In the genomic region with DNA sequence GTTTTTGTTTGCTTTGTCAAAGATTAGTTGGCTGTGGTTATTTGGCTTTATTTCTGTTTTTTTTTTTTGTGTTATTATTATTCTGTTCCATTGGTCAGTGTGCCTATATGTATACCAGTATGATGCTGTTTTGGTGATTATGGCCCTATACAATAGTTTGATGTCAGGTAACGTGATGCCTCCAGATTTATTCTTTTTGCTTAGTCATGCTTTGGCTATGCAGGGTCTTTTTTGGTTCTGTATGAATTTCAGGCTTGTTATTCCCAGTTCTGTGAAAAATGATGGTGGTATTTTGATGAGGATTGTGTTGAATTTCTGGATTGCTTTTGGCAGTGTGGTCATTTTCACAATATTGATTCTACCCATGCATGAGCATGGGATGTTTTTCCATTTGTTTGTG, we compare ENCODE assay signal across 24 cellular contexts.
A peak's percentile ranks its signal among the peaks of the same experiment; 100 is the strongest.
DNase-seq lines count a peak whose midpoint lies in the region; ATAC-seq, FAIRE-seq and TF ChIP-seq lines count a peak whose summit lies in the region.
"Had no signal": no experiment of that assay in that cellular context is flagged by ENCODE, and none has a peak within 500 bp of the region (broad histone marks: within the 10 kb centered on the region; RNA-seq: fewer than 3 reads in every experiment).

No MANE protein-coding gene starts in this region.

- H3K23me2 ChIP-seq in H1 (ENCODE audit: low read depth, low read length) = no peaks in the 10 kb centered on the region

- no peaks in the 10 kb centered on the region for H3K4me1 Mint-ChIP-seq in naive thymus-derived CD4-positive, alpha-beta T cell
- H3K4me1 Mint-ChIP-seq in Calu3 (ENCODE audit: low read depth, unreplicated experiment) = no peaks in the 10 kb centered on the region
- H3K4me1 Mint-ChIP-seq: B cell had no signal

- POLR2A ChIA-PET in A549 (lab: Yijun Ruan, JAX) (interaction anchor here (1.2 kb wide), 1 partner anchor 18 kb away, joined by 4 read pairs; no protein-coding TSS in a partner anchor), IMR-90 (lab: Charles Lee; ENCODE audit: unreplicated experiment) (no interaction called here), H1 (lab: Charles Lee; ENCODE audit: partially characterized antibody) (no interaction called here)
- POLR2A ChIA-PET in naive thymus-derived CD4-positive, alpha-beta T cell (lab: Charles Lee) = no interaction called here

- no peaks in the 10 kb centered on the region for H3K27me3 Mint-ChIP-seq in naive thymus-derived CD4-positive, alpha-beta T cell
- no peaks in the 10 kb centered on the region for H3K27me3 Mint-ChIP-seq in Calu3 (ENCODE audit: unreplicated experiment)
- H3K27me3 Mint-ChIP-seq: CD4-positive, alpha-beta T cell had no signal

- no peaks in the 10 kb centered on the region for H3K36me3 ChIP-seq in IMR-90 (ENCODE audit: control insufficient read depth, insufficient read depth, low read length)
- H3K36me3 ChIP-seq in H1 (ENCODE audit: control insufficient read depth in 2 of 4, insufficient read depth in 4 of 4, low read length in 3 of 4) = no peaks in the 10 kb centered on the region
- no peaks in the 10 kb centered on the region for H3K36me3 ChIP-seq in naive thymus-derived CD4-positive, alpha-beta T cell (ENCODE audit: control insufficient read depth in 2 of 3, insufficient read depth in 3 of 3, low read length in 3 of 3)
- H3K36me3 ChIP-seq: BLaER1 treated with 17β-estradiol and CSF1 and Interleukin-3, amounts not matched to agents 10 nM and 100 nM had no signal

- no peak overlapping the region for H4K8ac ChIP-seq in IMR-90 (ENCODE audit: low read depth in 2 of 2, low read length in 2 of 2)
- no peak overlapping the region for H4K8ac ChIP-seq in H1 (ENCODE audit: extremely low read depth, insufficient read depth, low read length)

- no peak overlapping the region for H4K5ac ChIP-seq in IMR-90 (ENCODE audit: low read depth, low read length)
- H4K5ac ChIP-seq in H1 (ENCODE audit: insufficient read length, low read depth, low read length) = no peak overlapping the region

- dilution Hi-C loops in IMR-90 (cut with HindIII; ENCODE audit: low sequenced_read_pairs, unreplicated experiment) = no loop called here

- H3K18ac ChIP-seq in IMR-90 (ENCODE audit: low read depth, low read length) = no peak overlapping the region
- H3K18ac ChIP-seq in H1 (ENCODE audit: extremely low read depth, low read length) = no peak overlapping the region

- no TSS peak for BruUV-seq in IMR-90 (replicated peaks; lab: Mats Ljungman, UMichigan)
- BruUV-seq in Calu3 (replicated peaks; lab: Mats Ljungman, UMichigan) = no TSS peak

- no peak overlapping the region for H3K56ac ChIP-seq in IMR-90 (ENCODE audit: extremely low read depth, insufficient read depth, low read length)
- no peak overlapping the region for H3K56ac ChIP-seq in H1 (replicated peaks; ENCODE audit: insufficient read length, low read depth, low read length)

- H2BK15ac ChIP-seq in IMR-90 (ENCODE audit: low read depth, low read length) (no peak overlapping the region), H1 (ENCODE audit: low read length) (no peak overlapping the region)

- in situ Hi-C loops in IMR-90 (cut with MboI; ENCODE audit: low sequenced_read_pairs) = no loop called here

- H2AK5ac ChIP-seq in IMR-90 (ENCODE audit: low read depth, low read length) (no peak overlapping the region), H1 (ENCODE audit: low read depth, low read length) (no peak overlapping the region)

- TF ChIP-seq POLR2A in A549 (IDR thresholded peaks at IDR 0.05; ENCODE audit: low read length) (no peak), IMR-90 (IDR thresholded peaks at IDR 0.05; ENCODE audit: low read depth, low read length) (no peak), H1 (IDR thresholded peaks at IDR 0.05; ENCODE audit: control extremely low read depth in 1 of 2, low read depth in 2 of 2, low read length in 2 of 2) (no peak)

- TF ChIP-seq RAD21 in A549 (conservative IDR thresholded peaks at IDR 0.05 in 1 of 2, IDR thresholded peaks at IDR 0.05 in 1 of 2) (no peak), IMR-90 (IDR thresholded peaks at IDR 0.05; ENCODE audit: low read length) (no peak), H1 (IDR thresholded peaks at IDR 0.05 in 1 of 2, conservative IDR thresholded peaks at IDR 0.05 in 1 of 2; ENCODE audit: low read depth in 2 of 2, low read length in 2 of 2) (no peak)

- FAIRE-seq in A549 (lab: Jason Lieb, UNC) = no peak
- peak; percentile 65 for FAIRE-seq in H1 (lab: Jason Lieb, UNC)
- FAIRE-seq: A204.1, GM12878, GM12892, GM18507 had no signal

- no peak for DNase-seq in A549 (ENCODE audit: low read depth in 1 of 2, low spot score in 1 of 2)
- no peak for DNase-seq in IMR-90
- DNase-seq in H1 (ENCODE audit: low read depth in 1 of 2, low spot score in 2 of 2) = no peak
- DNase-seq in naive thymus-derived CD4-positive, alpha-beta T cell = no peak
- DNase-seq in Calu3 = no peak
- DNase-seq: 8988T; AML-193; Caco-2; CD4-positive, alpha-beta T cell; CD8-positive, alpha-beta T cell; DMS 273 treated with DMSO at 0.1 percent for 48 hours; DMS153; DMS53; DMS79; DND-41; EL; GDM1 had no signal

- intact Hi-C loops in IMR-90 (cut with micrococcal nuclease) = no loop called here
- intact Hi-C loops in naive thymus-derived CD4-positive, alpha-beta T cell (cut with micrococcal nuclease) = no loop called here
- intact Hi-C loops in Calu3 (cut with micrococcal nuclease; ENCODE audit: unreplicated experiment) = no loop called here

- no peaks in the 10 kb centered on the region for H3K79me1 ChIP-seq in IMR-90 (ENCODE audit: low read depth in 1 of 2, low read length in 2 of 2)
- no peaks in the 10 kb centered on the region for H3K79me1 ChIP-seq in H1 (ENCODE audit: low read depth, low read length)

- H2AFZ ChIP-seq in IMR-90 (replicated peaks; ENCODE audit: low read length, poor library complexity) (no peak overlapping the region), H1 (ENCODE audit: low read length) (no peak overlapping the region)

- H4K91ac ChIP-seq in IMR-90 (ENCODE audit: insufficient read depth, low read depth, low read length) (no peak overlapping the region), H1 (replicated peaks; ENCODE audit: insufficient read length, low read length) (no peak overlapping the region)

- WGBS in A549 (ENCODE audit: missing lambda C conversion rate) = 46% methylated on average over 1 of the region's 1 CpG
- no CpG with 5 or more reads among the region's 1 CpG for WGBS in IMR-90 (ENCODE audit: extremely low coverage in 2 of 2, insufficient read length in 1 of 2), 2 experiments
- WGBS in H1 (ENCODE audit: extremely low coverage in 1 of 2, insufficient coverage in 1 of 2, insufficient read length in 1 of 2, insufficient replicate concordance in 2 of 2, low coverage in 1 of 2, low lambda C conversion rate in 2 of 2, missing lambda C conversion rate in 1 of 2), 2 experiments = 90% methylated on average over 1 of the region's 1 CpG; no CpG with 5 or more reads in 1 of the 2 experiments

- no peaks in the 10 kb centered on the region for H3K27me3 ChIP-seq in IMR-90 (ENCODE audit: control insufficient read depth, insufficient read depth, low read length)
- no peaks in the 10 kb centered on the region for H3K27me3 ChIP-seq in H1 (replicated peaks in 1 of 4; ENCODE audit: control insufficient read depth in 3 of 4, extremely low read depth in 1 of 4, insufficient read depth in 3 of 4, low read length in 3 of 4)
- H3K27me3 ChIP-seq in naive thymus-derived CD4-positive, alpha-beta T cell (ENCODE audit: control insufficient read depth in 2 of 2, insufficient read depth in 2 of 2, low read length in 2 of 2) = no peaks in the 10 kb centered on the region
- H3K27me3 ChIP-seq: BLaER1 treated with 17β-estradiol and CSF1 and Interleukin-3, amounts not matched to agents 10 nM and 100 nM had no signal

- H2BK5ac ChIP-seq in IMR-90 (ENCODE audit: low read depth, low read length, poor library complexity, severe bottlenecking) (no peak overlapping the region), H1 (ENCODE audit: low read depth, low read length) (no peak overlapping the region)

- CTCF ChIA-PET in A549 (lab: Yijun Ruan, JAX) = interaction anchor here (0.6 kb wide), 1 partner anchor 241 kb away, joined by 3 read pairs; no protein-coding TSS in a partner anchor
- CTCF ChIA-PET in IMR-90 (lab: Yijun Ruan, JAX) = no interaction called here
- CTCF ChIA-PET in H1 (lab: Charles Lee; ENCODE audit: partially characterized antibody) = no interaction called here
- CTCF ChIA-PET in naive thymus-derived CD4-positive, alpha-beta T cell (lab: Charles Lee) = no interaction called here
- CTCF ChIA-PET in Calu3 (lab: Charles Lee) = no interaction called here

- H4K20me1 ChIP-seq in IMR-90 (ENCODE audit: insufficient read depth, low read length) = no peaks in the 10 kb centered on the region
- no peaks in the 10 kb centered on the region for H4K20me1 ChIP-seq in H1 (replicated peaks in 1 of 2; ENCODE audit: control insufficient read depth in 1 of 2, insufficient read depth in 2 of 2, low read length in 2 of 2)
- H4K20me1 ChIP-seq: BLaER1 treated with 17β-estradiol and CSF1 and Interleukin-3, amounts not matched to agents 10 nM and 100 nM had no signal

- no peak for ATAC-seq in A549
- no peak for ATAC-seq in IMR-90 (ENCODE audit: low read depth)
- ATAC-seq in naive thymus-derived CD4-positive, alpha-beta T cell = no peak
- ATAC-seq: CD8-positive, alpha-beta T cell; GM12878 had no signal

- no peaks in the 10 kb centered on the region for H3K36me3 Mint-ChIP-seq in naive thymus-derived CD4-positive, alpha-beta T cell
- no peaks in the 10 kb centered on the region for H3K36me3 Mint-ChIP-seq in Calu3 (ENCODE audit: insufficient read depth, unreplicated experiment)
- H3K36me3 Mint-ChIP-seq: CD8-positive, alpha-beta T cell had no signal

- no peaks in the 10 kb centered on the region for H3K79me2 ChIP-seq in H1 (ENCODE audit: control insufficient read depth in 1 of 2, insufficient read depth in 2 of 2, low read length in 2 of 2)

- H3K9me3 ChIP-seq in A549 (peaks cover 11% of the 10 kb centered on the region; the same call in 2 of the 3 replicates), IMR-90 (ENCODE audit: control insufficient read depth, insufficient read depth, low read length) (no peaks in the 10 kb centered on the region), H1 (ENCODE audit: insufficient read depth in 2 of 2, low read depth in 1 of 2, low read length in 1 of 2) (no peaks in the 10 kb centered on the region)
- H3K9me3 ChIP-seq in naive thymus-derived CD4-positive, alpha-beta T cell (ENCODE audit: control insufficient read depth in 2 of 3, low read length in 3 of 3) = peaks cover 0 to 9% (median 0%) of the 10 kb centered on the region in 3 experiments
- H3K9me3 ChIP-seq: Caco-2 had no signal

- H3K9me1 ChIP-seq in IMR-90 (ENCODE audit: insufficient read depth, low read length) = no peaks in the 10 kb centered on the region

- H3K23ac ChIP-seq in IMR-90 (ENCODE audit: low read depth, low read length) = no peak overlapping the region
- no peak overlapping the region for H3K23ac ChIP-seq in H1 (ENCODE audit: insufficient read length)

- H3K9me3 Mint-ChIP-seq in naive thymus-derived CD4-positive, alpha-beta T cell = peaks cover 3 to 41% (median 17%) of the 10 kb centered on the region in 11 donors
- H3K9me3 Mint-ChIP-seq in Calu3 (ENCODE audit: low read depth, unreplicated experiment) = peaks cover 25% of the 10 kb centered on the region

- H3K4me3 ChIP-seq in A549 = no peak overlapping the region
- no peak overlapping the region for H3K4me3 ChIP-seq in IMR-90 (ENCODE audit: insufficient read depth, low read depth, low read length)
- no peak overlapping the region for H3K4me3 ChIP-seq in H1 (ENCODE audit: extremely low read depth in 1 of 4, insufficient read depth in 2 of 4, low read depth in 3 of 4, low read length in 4 of 4)
- H3K4me3 ChIP-seq in naive thymus-derived CD4-positive, alpha-beta T cell (ENCODE audit: low read length) = no peak overlapping the region
- H3K4me3 ChIP-seq: BLaER1 treated with 17β-estradiol and CSF1 and Interleukin-3, amounts not matched to agents 10 nM and 100 nM; GM12878 had no signal

- no peak overlapping the region for H3K14ac ChIP-seq in IMR-90 (replicated peaks; ENCODE audit: low read depth, low read length)
- H3K14ac ChIP-seq in H1 (ENCODE audit: insufficient read length) = no peak overlapping the region

- H3K9ac ChIP-seq in IMR-90 (ENCODE audit: low read depth, low read length) = no peak overlapping the region
- no peak overlapping the region for H3K9ac ChIP-seq in H1 (replicated peaks in 1 of 4; ENCODE audit: extremely low read depth in 1 of 4, low read depth in 3 of 4, low read length in 3 of 4)
- H3K9ac ChIP-seq: BLaER1 treated with 17β-estradiol and CSF1 and Interleukin-3, amounts not matched to agents 10 nM and 100 nM had no signal

- H2BK120ac ChIP-seq in IMR-90 (ENCODE audit: low read depth, low read length) (no peak overlapping the region), H1 (replicated peaks; ENCODE audit: low read depth, low read length) (no peak overlapping the region)

- H3K27ac Mint-ChIP-seq in naive thymus-derived CD4-positive, alpha-beta T cell = no peak overlapping the region
- no peak overlapping the region for H3K27ac Mint-ChIP-seq in Calu3 (ENCODE audit: unreplicated experiment)
- H3K27ac Mint-ChIP-seq: B cell; CD4-positive, alpha-beta T cell; CD8-positive, alpha-beta T cell had no signal

- TF ChIP-seq CTCF in A549 (IDR thresholded peaks at IDR 0.05) = no peak
- TF ChIP-seq CTCF in IMR-90 (conservative IDR thresholded peaks at IDR 0.05; ENCODE audit: low read depth, low read length) = no peak
- TF ChIP-seq CTCF in H1 (IDR thresholded peaks at IDR 0.05; ENCODE audit: control extremely low read depth in 1 of 3, insufficient read depth in 1 of 3, low read depth in 1 of 3, low read length in 3 of 3) = no peak
- TF ChIP-seq CTCF in Calu3 (IDR thresholded peaks at IDR 0.05; ENCODE audit: unreplicated experiment) = no peak

- no peak overlapping the region for H2BK12ac ChIP-seq in H1 (ENCODE audit: low read depth, low read length)

- TF ChIP-seq EP300 in A549 (IDR thresholded peaks at IDR 0.05) (no peak), H1 (IDR thresholded peaks at IDR 0.05; ENCODE audit: borderline replicate concordance in 1 of 2, low read depth in 2 of 2, low read length in 2 of 2) (no peak)

- H3K4me1 ChIP-seq in A549 (peaks cover 9% of the 10 kb centered on the region), IMR-90 (ENCODE audit: control insufficient read depth, insufficient read depth, low read length) (no peaks in the 10 kb centered on the region), H1 (replicated peaks in 1 of 4; ENCODE audit: control insufficient read depth in 3 of 4, insufficient read depth in 4 of 4, low read length in 3 of 4) (peaks cover 0 to 4% (median 0%) of the 10 kb centered on the region in 4 experiments; a peak in 2 of 7 replicates)
- no peaks in the 10 kb centered on the region for H3K4me1 ChIP-seq in naive thymus-derived CD4-positive, alpha-beta T cell (ENCODE audit: control insufficient read depth in 2 of 2, insufficient read depth in 2 of 2, low read length in 2 of 2)
- H3K4me1 ChIP-seq: BLaER1 treated with 17β-estradiol and CSF1 and Interleukin-3, amounts not matched to agents 10 nM and 100 nM; Caco-2 had no signal

- H3K4ac ChIP-seq in IMR-90 (ENCODE audit: low read depth, low read length) (no peak overlapping the region), H1 (replicated peaks; ENCODE audit: insufficient read length, low read depth, low read length) (no peak overlapping the region)

- H2AK9ac ChIP-seq in IMR-90 (replicated peaks; ENCODE audit: low read depth, low read length, poor library complexity) = no peak overlapping the region

- H3K4me2 ChIP-seq in A549 (no peak overlapping the region), IMR-90 (ENCODE audit: low read depth, low read length) (no peak overlapping the region), H1 (ENCODE audit: insufficient read depth in 1 of 2, low read depth in 2 of 2, low read length in 2 of 2) (no peak overlapping the region)
- H3K4me2 ChIP-seq: BLaER1 treated with 17β-estradiol and CSF1 and Interleukin-3, amounts not matched to agents 10 nM and 100 nM had no signal

- H3K27ac ChIP-seq in A549 (no peak overlapping the region), IMR-90 (ENCODE audit: insufficient read depth, low read length) (no peak overlapping the region), H1 (ENCODE audit: low read depth, low read length) (no peak overlapping the region)
- H3K27ac ChIP-seq in naive thymus-derived CD4-positive, alpha-beta T cell (ENCODE audit: low read depth, low read length) = no peak overlapping the region
- H3K27ac ChIP-seq: BLaER1 treated with 17β-estradiol and CSF1 and Interleukin-3, amounts not matched to agents 10 nM and 100 nM; C4-2B had no signal

- no peak overlapping the region for H3K4me3 Mint-ChIP-seq in naive thymus-derived CD4-positive, alpha-beta T cell
- no peak overlapping the region for H3K4me3 Mint-ChIP-seq in Calu3 (ENCODE audit: low read depth, unreplicated experiment)
- H3K4me3 Mint-ChIP-seq: B cell; CD4-positive, alpha-beta T cell; CD8-positive, alpha-beta T cell had no signal

- H2BK20ac ChIP-seq in IMR-90 (ENCODE audit: low read depth, low read length) (no peak overlapping the region), H1 (ENCODE audit: low read length) (no peak overlapping the region)
